Comparison of ENCODE assay signal across 19 cellular contexts in genomic region chr17:75459246-75459589, GRCh38. TPM values are rescaled to one million over a fixed set of nuclear protein-coding genes. Genes with fewer than 3 reads are reported as not detected.
DNase-seq lines count a peak whose midpoint lies in the region; ATAC-seq and TF ChIP-seq lines count a peak whose summit lies in the region.
"Had no signal": no experiment of that assay in that cellular context is flagged by ENCODE, and none has a peak within 500 bp of the region (broad histone marks: within the 10 kb centered on the region; RNA-seq: fewer than 3 reads in every experiment).

No MANE protein-coding gene starts in this region.

- no peak overlapping the region for H2BK120ac ChIP-seq in IMR-90 (ENCODE audit: low read depth, low read length)

- POLR2A ChIA-PET in IMR-90 (lab: Charles Lee; ENCODE audit: unreplicated experiment): no interaction called here

- no peak overlapping the region for H2AK9ac ChIP-seq in IMR-90 (replicated peaks; ENCODE audit: low read depth, low read length, poor library complexity)

- H2BK5ac ChIP-seq in IMR-90 (ENCODE audit: low read depth, low read length, poor library complexity, severe bottlenecking): no peak overlapping the region

- no peak overlapping the region for H4K8ac ChIP-seq in IMR-90 (ENCODE audit: low read depth in 2 of 2, low read length in 2 of 2)

- H3K79me1 ChIP-seq in IMR-90 (ENCODE audit: low read depth in 1 of 2, low read length in 2 of 2): peaks cover 37 to 62% of the 10 kb centered on the region in 2 experiments

- no peaks in the 10 kb centered on the region for H3K9me3 ChIP-seq in IMR-90 (ENCODE audit: control insufficient read depth, insufficient read depth, low read length)
- H3K9me3 ChIP-seq in lower lobe of right lung: no peaks in the 10 kb centered on the region
- H3K9me3 ChIP-seq in suprapubic skin: no peaks in the 10 kb centered on the region

- dilution Hi-C loops in IMR-90 (cut with HindIII; ENCODE audit: low sequenced_read_pairs, unreplicated experiment): no loop called here

- DNase-seq in IMR-90 (no peak), caudate nucleus (lab: John Stamatoyannopoulos, UW) (peak in 1 of 61 donors; percentile 33), lower lobe of right lung (no peak), suprapubic skin (ENCODE audit: low spot score in 2 of 2) (no peak), posterior vena cava (ENCODE audit: low spot score) (no peak), hypothalamus (lab: John Stamatoyannopoulos, UW) (no peak), SIG-M5 treated with dmso at 0.1 percent for 504 hours (lab: John Stamatoyannopoulos, UW; ENCODE audit: unreplicated experiment) (no peak)
- DNase-seq: activated CD4-positive, alpha-beta memory T cell treated with anti-CD3 and anti-CD28 coated beads for 36 hours; activated gamma-delta T cell; brain microvascular endothelial cell; CD4-positive, alpha-beta memory T cell; HFFc6; NCI-H1105; stimulated activated CD4-positive, alpha-beta T cell treated with anti-CD3 and anti-CD28 coated beads, Interleukin-2, amount 100 ng/mL, for 48 hours; stimulated activated naive CD8-positive, alpha-beta T cell treated with anti-CD3 and anti-CD28 coated beads, Interleukin-15, amount 100 ng/mL, for 72 hours; T1000 had no signal

- H3K27me3 ChIP-seq in IMR-90 (ENCODE audit: control insufficient read depth, insufficient read depth, low read length) (no peaks in the 10 kb centered on the region), lower lobe of right lung (ENCODE audit: low read depth) (no peaks in the 10 kb centered on the region), suprapubic skin (no peaks in the 10 kb centered on the region)
- H3K27me3 ChIP-seq: brain microvascular endothelial cell had no signal

- H3K18ac ChIP-seq in IMR-90 (ENCODE audit: low read depth, low read length): no peak overlapping the region

- H3K4me2 ChIP-seq in IMR-90 (ENCODE audit: low read depth, low read length): no peak overlapping the region

- no peak overlapping the region for H4K91ac ChIP-seq in IMR-90 (ENCODE audit: insufficient read depth, low read depth, low read length)

- peaks cover 16% of the 10 kb centered on the region for H3K9me1 ChIP-seq in IMR-90 (ENCODE audit: insufficient read depth, low read length)

- ATAC-seq in IMR-90 (ENCODE audit: low read depth): no peak
- no peak for ATAC-seq in lower lobe of right lung
- no peak for ATAC-seq in GM18858 (IDR thresholded peaks at IDR 0.05; ENCODE audit: unreplicated experiment)
- ATAC-seq: stimulated activated naive CD8-positive, alpha-beta T cell treated with anti-CD3 and anti-CD28 coated beads, Interleukin-15, amount 100 ng/mL, for 72 hours had no signal

- no peak overlapping the region for H3K56ac ChIP-seq in IMR-90 (ENCODE audit: extremely low read depth, insufficient read depth, low read length)

- H2BK20ac ChIP-seq in IMR-90 (ENCODE audit: low read depth, low read length): no peak overlapping the region

- no peak for TF ChIP-seq EP300 in suprapubic skin (IDR thresholded peaks at IDR 0.05)

- no TSS peak for BruUV-seq in IMR-90 (replicated peaks; lab: Mats Ljungman, UMichigan)

- H3K36me3 ChIP-seq in IMR-90 (ENCODE audit: control insufficient read depth, insufficient read depth, low read length) (no peaks in the 10 kb centered on the region), lower lobe of right lung (no peaks in the 10 kb centered on the region), suprapubic skin (no peaks in the 10 kb centered on the region)
- H3K36me3 ChIP-seq: brain microvascular endothelial cell had no signal

- no peak overlapping the region for H3K14ac ChIP-seq in IMR-90 (replicated peaks; ENCODE audit: low read depth, low read length)

- intact Hi-C loops in IMR-90 (cut with micrococcal nuclease): no loop called here
- intact Hi-C loops in lower lobe of right lung (cut with DNase I): no loop called here
- intact Hi-C loops in posterior vena cava (cut with DNase I): no loop called here

- no peak overlapping the region; the same call in 1 of the 2 replicates for H3K23ac ChIP-seq in IMR-90 (ENCODE audit: low read depth, low read length)

- WGBS in IMR-90 (ENCODE audit: extremely low coverage in 2 of 2, insufficient read length in 1 of 2), 2 experiments: no CpG with 5 or more reads among the region's 1 CpG
- 25% methylated on average over 1 of the region's 1 CpG for WGBS in suprapubic skin

- in situ Hi-C loops in IMR-90 (cut with MboI; ENCODE audit: low sequenced_read_pairs): no loop called here

- no peak overlapping the region for H3K4me3 ChIP-seq in IMR-90 (ENCODE audit: insufficient read depth, low read depth, low read length)
- no peak overlapping the region for H3K4me3 ChIP-seq in lower lobe of right lung
- H3K4me3 ChIP-seq in suprapubic skin: no peak overlapping the region

- H2AK5ac ChIP-seq in IMR-90 (ENCODE audit: low read depth, low read length): no peak overlapping the region

- H3K4ac ChIP-seq in IMR-90 (ENCODE audit: low read depth, low read length): no peak overlapping the region

- no peak overlapping the region for H3K27ac ChIP-seq in IMR-90 (ENCODE audit: insufficient read depth, low read length)
- peak overlapping the region; percentile 71 for H3K27ac ChIP-seq in caudate nucleus (ENCODE audit: low read depth, low read length)
- peak overlapping the region; percentile 65 for H3K27ac ChIP-seq in lower lobe of right lung
- H3K27ac ChIP-seq in suprapubic skin: peak overlapping the region; percentile 52
- H3K27ac ChIP-seq: brain microvascular endothelial cell, parathyroid adenoma, RWPE1 had no signal

- H4K20me1 ChIP-seq in IMR-90 (ENCODE audit: insufficient read depth, low read length): 0 out of 2 replicates have a peak, but pooled peaks cover 4% of the 10 kb centered on the region

- TF ChIP-seq RAD21 in IMR-90 (IDR thresholded peaks at IDR 0.05; ENCODE audit: low read length): no peak

- no peak overlapping the region for H3K9ac ChIP-seq in IMR-90 (ENCODE audit: low read depth, low read length)
- H3K9ac ChIP-seq: parathyroid adenoma had no signal

- TF ChIP-seq CTCF in IMR-90 (conservative IDR thresholded peaks at IDR 0.05; ENCODE audit: low read depth, low read length) (no peak), lower lobe of right lung (IDR thresholded peaks at IDR 0.05) (no peak), suprapubic skin (IDR thresholded peaks at IDR 0.05) (no peak)

- no peak overlapping the region for H2BK15ac ChIP-seq in IMR-90 (ENCODE audit: low read depth, low read length)

- H3K4me1 ChIP-seq in IMR-90 (ENCODE audit: control insufficient read depth, insufficient read depth, low read length) (peaks cover 3% of the 10 kb centered on the region), lower lobe of right lung (peaks cover 36% of the 10 kb centered on the region), suprapubic skin (peaks cover 35% of the 10 kb centered on the region)

- H2AFZ ChIP-seq in IMR-90 (replicated peaks; ENCODE audit: low read length, poor library complexity): peak overlapping the region; percentile 12
- H2AFZ ChIP-seq: parathyroid adenoma had no signal

- CTCF ChIA-PET in IMR-90 (lab: Yijun Ruan, JAX): no interaction called here

- TF ChIP-seq POLR2A in IMR-90 (IDR thresholded peaks at IDR 0.05; ENCODE audit: low read depth, low read length): no peak
- no peak for TF ChIP-seq POLR2A in suprapubic skin (IDR thresholded peaks at IDR 0.05)

- no peak overlapping the region for H4K5ac ChIP-seq in IMR-90 (ENCODE audit: low read depth, low read length)

TF ChIP-seq in IMR-90, 13 proteins besides CTCF, POLR2A, EP300 and RAD21 (continues in another document):
- TF ChIP-seq CEBPB (IDR thresholded peaks at IDR 0.05; ENCODE audit: low read depth, low read length) (no peak), MAZ (IDR thresholded peaks at IDR 0.05; ENCODE audit: borderline replicate concordance, low read depth, low read length) (no peak), CHD1 (IDR thresholded peaks at IDR 0.05; ENCODE audit: low read depth, low read length) (no peak), RFX5 (IDR thresholded peaks at IDR 0.05; ENCODE audit: low read depth, low read length) (no peak), FOS (IDR thresholded peaks at IDR 0.05; ENCODE audit: low read depth, low read length) (no peak), ELK1 (IDR thresholded peaks at IDR 0.05; ENCODE audit: borderline replicate concordance, low read depth, low read length) (no peak)

RNA-seq across cellular contexts. Expression of gene TMEM94, which starts 2.8 kb away (rescaled TPM):
- total RNA-seq in IMR-90 (2012; rRNA removed) (8.4 and 11.4 TPM in 2 replicates), lower lobe of right lung (89.5 TPM), suprapubic skin (100 to 1,000 TPM in 1 of 4 donors, 10 to 100 TPM in 3; 50.0 to 147 (median 81.7) TPM), posterior vena cava (10 to 100 TPM; 53.8 to 64.3 TPM)
- polyA plus RNA-seq in IMR-90 (2012; rRNA removed): 59.2 and 64.7 TPM in 2 replicates
- 30.4 and 39.0 TPM in 2 replicates for polyA plus RNA-seq in IMR-90 (2012; cell fraction: cytosol; rRNA removed)
- polyA plus RNA-seq in IMR-90 (2012; cell fraction: nucleus; rRNA removed; ENCODE audit: low replicate concordance): 231 and 523 TPM in 2 replicates

RNA-seq across cellular contexts. Expression of gene GRB2, which starts 53.7 kb away (rescaled TPM):
- total RNA-seq in IMR-90 (2012; rRNA removed) (45.0 and 49.3 TPM in 2 replicates), lower lobe of right lung (181 TPM), suprapubic skin (10 to 100 TPM; 44.9 to 62.6 (median 58.7) TPM), posterior vena cava (10 to 100 TPM; 87.2 to 97.8 TPM)
- polyA plus RNA-seq in IMR-90 (2012; rRNA removed): 56.9 and 62.1 TPM in 2 replicates
- 137 and 237 TPM in 2 replicates for polyA plus RNA-seq in IMR-90 (2012; cell fraction: cytosol; rRNA removed)
- polyA plus RNA-seq in IMR-90 (2012; cell fraction: nucleus; rRNA removed; ENCODE audit: low replicate concordance): 49.2 and 98.6 TPM in 2 replicates

RNA-seq across cellular contexts. Expression of gene CASKIN2, which starts 56.1 kb away (rescaled TPM):
- total RNA-seq in IMR-90 (2012; rRNA removed): 2.2 and 2.9 TPM in 2 replicates
- polyA plus RNA-seq in IMR-90 (2012; rRNA removed): 6.9 and 7.5 TPM in 2 replicates
- 4.7 and 6.3 TPM in 2 replicates for polyA plus RNA-seq in IMR-90 (2012; cell fraction: cytosol; rRNA removed)
- 17.2 and 50.6 TPM in 2 replicates for polyA plus RNA-seq in IMR-90 (2012; cell fraction: nucleus; rRNA removed; ENCODE audit: low replicate concordance)
- 68.8 TPM for total RNA-seq in lower lobe of right lung
- 10 to 100 TPM; 18.7 to 25.1 (median 22.1) TPM for total RNA-seq in suprapubic skin
- total RNA-seq in posterior vena cava: 10 to 100 TPM; 51.1 to 57.6 TPM
- polyA plus RNA-seq: CD4-positive, alpha-beta memory T cell had no signal

RNA-seq across cellular contexts. Expression of gene TSEN54, which starts 57.1 kb away (rescaled TPM):
- 6.4 and 7.2 TPM in 2 replicates for total RNA-seq in IMR-90 (2012; rRNA removed)
- 14.9 and 16.2 TPM in 2 replicates for polyA plus RNA-seq in IMR-90 (2012; rRNA removed)
- polyA plus RNA-seq in IMR-90 (2012; cell fraction: cytosol; rRNA removed): 9.8 and 14.7 TPM in 2 replicates
- polyA plus RNA-seq in IMR-90 (2012; cell fraction: nucleus; rRNA removed; ENCODE audit: low replicate concordance): 37.4 and 62.8 TPM in 2 replicates
- 20.4 TPM for total RNA-seq in lower lobe of right lung
- total RNA-seq in suprapubic skin: 10 to 100 TPM; 53.9 to 73.5 (median 62.9) TPM
- 10 to 100 TPM in 1 of 2 donors, 1 to 10 TPM in 1; 8.8 to 15.2 TPM for total RNA-seq in posterior vena cava
